Comparison of ENCODE assay signal across 1 cellular context in the genomic region with DNA sequence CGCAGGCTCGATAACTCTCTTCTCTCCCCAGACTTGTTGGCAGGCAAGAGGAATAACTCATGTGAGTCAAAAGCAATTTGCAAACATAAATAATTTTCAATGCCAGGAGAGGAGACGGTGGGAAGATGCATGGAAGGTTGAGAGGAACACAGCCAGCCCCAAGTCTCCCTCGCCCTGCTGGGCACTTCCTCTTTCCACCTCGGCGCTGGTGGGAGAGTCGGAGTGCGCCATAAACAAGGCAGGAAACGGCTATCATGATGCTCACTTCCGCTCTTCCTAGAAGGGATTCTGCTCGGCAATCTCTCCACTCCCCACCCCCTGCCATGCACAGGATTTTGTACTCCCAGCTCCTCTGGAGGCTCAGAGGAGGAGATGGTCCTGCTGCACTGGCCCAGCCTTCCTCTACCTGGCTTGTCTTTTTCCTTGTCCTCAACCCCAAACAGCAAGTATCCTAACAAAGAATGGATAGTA.
TF ChIP-seq lines count a peak whose summit lies in the region.

No MANE protein-coding gene starts in this region.

TF ChIP-seq in IMR-90, 13 proteins besides CTCF, POLR2A, EP300 and RAD21 (continued from another document):
- TF ChIP-seq, protein P1, sequence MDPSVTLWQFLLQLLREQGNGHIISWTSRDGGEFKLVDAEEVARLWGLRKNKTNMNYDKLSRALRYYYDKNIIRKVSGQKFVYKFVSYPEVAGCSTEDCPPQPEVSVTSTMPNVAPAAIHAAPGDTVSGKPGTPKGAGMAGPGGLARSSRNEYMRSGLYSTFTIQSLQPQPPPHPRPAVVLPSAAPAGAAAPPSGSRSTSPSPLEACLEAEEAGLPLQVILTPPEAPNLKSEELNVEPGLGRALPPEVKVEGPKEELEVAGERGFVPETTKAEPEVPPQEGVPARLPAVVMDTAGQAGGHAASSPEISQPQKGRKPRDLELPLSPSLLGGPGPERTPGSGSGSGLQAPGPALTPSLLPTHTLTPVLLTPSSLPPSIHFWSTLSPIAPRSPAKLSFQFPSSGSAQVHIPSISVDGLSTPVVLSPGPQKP (IDR thresholded peaks at IDR 0.05; ENCODE audit: borderline replicate concordance, low read depth, low read length) = no peak
- TF ChIP-seq MAFK (IDR thresholded peaks at IDR 0.05; ENCODE audit: low read depth, low read length) = no peak
